Comparison of ENCODE assay signal across 8 cellular contexts in the genomic region with DNA sequence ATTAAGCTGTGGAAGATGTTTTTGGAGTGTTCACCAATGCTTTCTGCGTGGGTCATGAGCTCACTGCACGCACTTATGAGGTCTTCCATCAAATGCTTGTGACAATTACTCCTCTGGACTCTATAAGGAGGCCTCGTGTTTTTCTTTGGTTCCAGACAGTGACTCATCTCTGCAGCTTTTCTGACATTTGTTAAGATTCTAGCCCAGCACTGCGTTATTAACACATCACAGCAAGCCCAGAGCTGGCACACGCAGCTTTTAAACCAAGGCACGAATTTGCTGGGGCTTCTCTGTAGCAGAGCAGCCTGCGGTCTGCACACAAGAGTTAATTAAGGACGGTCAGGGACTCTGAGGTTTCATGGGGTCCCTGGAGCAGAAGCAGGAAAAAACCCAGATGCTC. TPM values are rescaled to one million over a fixed set of nuclear protein-coding genes. Genes with fewer than 3 reads are reported as not detected.
DNase-seq lines count a peak whose midpoint lies in the region; ATAC-seq and TF ChIP-seq lines count a peak whose summit lies in the region.

No MANE protein-coding gene starts in this region.

- WGBS in IMR-90 (ENCODE audit: extremely low coverage in 2 of 2, insufficient read length in 1 of 2), 2 experiments: 20% methylated on average over 2 of the region's 8 CpGs; no CpG with 5 or more reads in 1 of the 2 experiments

- no peak overlapping the region for H3K9ac ChIP-seq in IMR-90 (ENCODE audit: low read depth, low read length)

- no peak overlapping the region for H3K56ac ChIP-seq in IMR-90 (ENCODE audit: extremely low read depth, insufficient read depth, low read length)

- H3K4me2 ChIP-seq in IMR-90 (ENCODE audit: low read depth, low read length): no peak overlapping the region; the same call in 1 of the 2 replicates

- POLR2A ChIA-PET in IMR-90 (lab: Charles Lee; ENCODE audit: unreplicated experiment): interaction anchor here (0.7 kb wide), 1 partner anchor 17 kb away, joined by 3 read pairs; the partner anchor contains the start of gene MEG3

- peaks cover 21% of the 10 kb centered on the region for H3K4me1 ChIP-seq in IMR-90 (ENCODE audit: control insufficient read depth, insufficient read depth, low read length)

- no peak overlapping the region for H4K5ac ChIP-seq in IMR-90 (ENCODE audit: low read depth, low read length)

- intact Hi-C loops in IMR-90 (cut with micrococcal nuclease): loop anchor here (5.0 kb wide), 1 partner anchor 180 kb away; no protein-coding TSS in a partner anchor

- peak overlapping the region; percentile 28 for H3K18ac ChIP-seq in IMR-90 (ENCODE audit: low read depth, low read length)

- no peak for TF ChIP-seq CTCF in AG09309 (IDR thresholded peaks at IDR 0.05; ENCODE audit: control insufficient read depth, insufficient read depth, low read depth, low read length, missing control alignments)
- no peak for TF ChIP-seq CTCF in IMR-90 (conservative IDR thresholded peaks at IDR 0.05; ENCODE audit: low read depth, low read length)
- TF ChIP-seq CTCF in choroid plexus epithelial cell (conservative IDR thresholded peaks at IDR 0.05; ENCODE audit: low read depth, low read length): no peak
- TF ChIP-seq CTCF in GM13976 (IDR thresholded peaks at IDR 0.05; ENCODE audit: borderline replicate concordance, control extremely low read depth, extremely low read depth, insufficient read depth, missing control alignments): no peak

- H2AK5ac ChIP-seq in IMR-90 (ENCODE audit: low read depth, low read length): no peak overlapping the region

- H3K4me3 ChIP-seq in AG09309 (ENCODE audit: control insufficient read depth, low read depth, low read length) (no peak overlapping the region), IMR-90 (ENCODE audit: insufficient read depth, low read depth, low read length) (no peak overlapping the region), choroid plexus epithelial cell (ENCODE audit: low read depth, low read length) (no peak overlapping the region)

- H4K91ac ChIP-seq in IMR-90 (ENCODE audit: insufficient read depth, low read depth, low read length): no peak overlapping the region

- H2BK20ac ChIP-seq in IMR-90 (ENCODE audit: low read depth, low read length): no peak overlapping the region

- H3K4ac ChIP-seq in IMR-90 (ENCODE audit: low read depth, low read length): no peak overlapping the region

- no TSS peak for BruUV-seq in IMR-90 (replicated peaks; lab: Mats Ljungman, UMichigan)

- H3K23ac ChIP-seq in IMR-90 (ENCODE audit: low read depth, low read length): no peak overlapping the region

- H3K9me1 ChIP-seq in IMR-90 (ENCODE audit: insufficient read depth, low read length): peaks cover 4% of the 10 kb centered on the region; the same call in 1 of the 2 replicates

- H2BK120ac ChIP-seq in IMR-90 (ENCODE audit: low read depth, low read length): no peak overlapping the region

- peak overlapping the region; percentile 39 for H2BK5ac ChIP-seq in IMR-90 (ENCODE audit: low read depth, low read length, poor library complexity, severe bottlenecking)

- TF ChIP-seq POLR2A in IMR-90 (IDR thresholded peaks at IDR 0.05; ENCODE audit: low read depth, low read length): no peak

- DNase-seq in AG09309 (ENCODE audit: low read depth): peak; percentile 68
- peak; percentile 95 for DNase-seq in IMR-90
- DNase-seq in choroid plexus epithelial cell (ENCODE audit: low read depth): peak; percentile 88
- peak; percentile 23 for DNase-seq in mucosa of gallbladder (ENCODE audit: low spot score)
- DNase-seq in GM13976 (ENCODE audit: low spot score): no peak

- no peak overlapping the region for H2AK9ac ChIP-seq in IMR-90 (replicated peaks; ENCODE audit: low read depth, low read length, poor library complexity)

- H3K36me3 ChIP-seq in IMR-90 (ENCODE audit: control insufficient read depth, insufficient read depth, low read length): peaks cover 62% of the 10 kb centered on the region

- H3K9me3 ChIP-seq in IMR-90 (ENCODE audit: control insufficient read depth, insufficient read depth, low read length): no peaks in the 10 kb centered on the region

- no peak overlapping the region for H2BK15ac ChIP-seq in IMR-90 (ENCODE audit: low read depth, low read length)

- no peak overlapping the region for H3K14ac ChIP-seq in IMR-90 (replicated peaks; ENCODE audit: low read depth, low read length)

- peak overlapping the region; percentile 72; the same call in 1 of the 2 replicates for H3K27ac ChIP-seq in IMR-90 (ENCODE audit: insufficient read depth, low read length)

- H3K79me1 ChIP-seq in IMR-90 (ENCODE audit: low read depth in 1 of 2, low read length in 2 of 2): peaks cover 6 to 61% of the 10 kb centered on the region in 2 experiments; a peak in 3 of 4 replicates

- no peaks in the 10 kb centered on the region for H3K27me3 ChIP-seq in IMR-90 (ENCODE audit: control insufficient read depth, insufficient read depth, low read length)

- ATAC-seq in IMR-90 (ENCODE audit: low read depth): peak; percentile 77
- no peak for ATAC-seq in GM18861 (IDR thresholded peaks at IDR 0.05; ENCODE audit: unreplicated experiment)
- no peak for ATAC-seq in HG03280 (IDR thresholded peaks at IDR 0.05; ENCODE audit: unreplicated experiment)
- no peak for ATAC-seq in GM18502 (IDR thresholded peaks at IDR 0.05; ENCODE audit: poor library complexity, unreplicated experiment)

- no peak overlapping the region for H4K8ac ChIP-seq in IMR-90 (ENCODE audit: low read depth in 2 of 2, low read length in 2 of 2)

- no peak overlapping the region for H2AFZ ChIP-seq in IMR-90 (replicated peaks; ENCODE audit: low read length, poor library complexity)

- TF ChIP-seq RAD21 in IMR-90 (IDR thresholded peaks at IDR 0.05; ENCODE audit: low read length): peak; percentile 10; the same call in 1 of the 2 replicates

- H4K20me1 ChIP-seq in IMR-90 (ENCODE audit: insufficient read depth, low read length): peaks cover 99% of the 10 kb centered on the region

- CTCF ChIA-PET in IMR-90 (lab: Yijun Ruan, JAX): interaction anchor here (0.7 to 1.1 kb wide), 2 partner anchors 14 to 459 kb away, joined by 3 read pairs; no protein-coding TSS in a partner anchor

- in situ Hi-C loops in IMR-90 (cut with MboI; ENCODE audit: low sequenced_read_pairs) (loop anchor here (10.0 kb wide), 1 partner anchor 458 kb away; no protein-coding TSS in a partner anchor), GM13976 (cut with MboI; ENCODE audit: low sequenced_read_pairs, unreplicated experiment) (no loop called here)

- dilution Hi-C loops in IMR-90 (cut with HindIII; ENCODE audit: low sequenced_read_pairs, unreplicated experiment): no loop called here

TF ChIP-seq in IMR-90, 13 proteins besides CTCF, POLR2A, EP300 and RAD21:
- TF ChIP-seq BHLHE40 (IDR thresholded peaks at IDR 0.05; ENCODE audit: low read depth, low read length) (peak; percentile 47), CHD1 (IDR thresholded peaks at IDR 0.05; ENCODE audit: low read depth, low read length) (no peak), NFE2L2 (IDR thresholded peaks at IDR 0.05; ENCODE audit: low read depth, low read length) (no peak), USF2 (IDR thresholded peaks at IDR 0.05; ENCODE audit: low read depth, low read length) (no peak), FOS (IDR thresholded peaks at IDR 0.05; ENCODE audit: low read depth, low read length) (peak; percentile 91), RFX5 (IDR thresholded peaks at IDR 0.05; ENCODE audit: low read depth, low read length) (no peak), SMC3 (IDR thresholded peaks at IDR 0.05; ENCODE audit: low read depth, low read length) (no peak), MAZ (IDR thresholded peaks at IDR 0.05; ENCODE audit: borderline replicate concordance, low read depth, low read length) (0 out of 2 replicates have a peak, but pooled peaks have one; percentile 31), MXI1 (IDR thresholded peaks at IDR 0.05; ENCODE audit: borderline replicate concordance, low read depth, low read length) (peak; percentile 71; the same call in 1 of the 2 replicates), RCOR1 (IDR thresholded peaks at IDR 0.05; ENCODE audit: insufficient replicate concordance, low read length) (peak; percentile 13), CEBPB (IDR thresholded peaks at IDR 0.05; ENCODE audit: low read depth, low read length) (peak; percentile 52)

RNA-seq across cellular contexts. Expression of gene MEG3, which starts 16.9 kb away (rescaled TPM):
- total RNA-seq in IMR-90 (2012; rRNA removed): 31.5 and 32.5 TPM in 2 replicates
- polyA plus RNA-seq in IMR-90 (2012; rRNA removed): 518 and 556 TPM in 2 replicates
- 53.8 and 53.9 TPM in 2 replicates for polyA plus RNA-seq in IMR-90 (2012; cell fraction: cytosol; rRNA removed)
- polyA plus RNA-seq in IMR-90 (2012; cell fraction: nucleus; rRNA removed; ENCODE audit: low replicate concordance): 8,555 and 8,817 TPM in 2 replicates
- 132 TPM for total RNA-seq in mucosa of gallbladder
